Comparison of ENCODE assay signal across 25 cellular contexts in the genomic region with DNA sequence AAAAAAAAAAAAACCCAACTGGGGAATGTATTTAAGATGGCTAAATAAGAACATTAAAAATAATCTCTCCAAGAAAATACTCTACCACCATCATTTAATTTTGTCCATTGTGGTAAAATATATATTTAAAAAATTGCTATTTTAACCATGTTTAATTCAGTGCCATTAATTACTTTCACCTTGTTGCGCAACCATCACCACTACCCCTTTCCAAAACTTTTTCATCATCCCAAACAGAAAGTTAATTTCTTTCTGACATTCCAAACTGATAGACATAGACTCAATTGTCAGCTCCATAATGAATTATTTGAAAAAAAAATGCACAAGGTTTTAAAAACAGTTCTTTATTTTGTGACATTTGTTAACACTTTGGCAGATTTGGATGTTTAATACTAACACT.
DNase-seq lines count a peak whose midpoint lies in the region; ATAC-seq, FAIRE-seq and TF ChIP-seq lines count a peak whose summit lies in the region.
"Had no signal": no experiment of that assay in that cellular context is flagged by ENCODE, and none has a peak within 500 bp of the region (broad histone marks: within the 10 kb centered on the region; RNA-seq: fewer than 3 reads in every experiment).

No MANE protein-coding gene starts in this region.

- H3K4me1 ChIP-seq in A549, result no peaks in the 10 kb centered on the region
- H3K4me1 ChIP-seq in IMR-90 (ENCODE audit: control insufficient read depth, insufficient read depth, low read length), result no peaks in the 10 kb centered on the region
- no peaks in the 10 kb centered on the region for H3K4me1 ChIP-seq in K562 (replicated peaks in 1 of 2; ENCODE audit: control insufficient read depth in 2 of 2, insufficient read depth in 2 of 2, low read length in 2 of 2)
- no peaks in the 10 kb centered on the region; a peak in 1 of 7 replicates for H3K4me1 ChIP-seq in H1 (replicated peaks in 1 of 4; ENCODE audit: control insufficient read depth in 3 of 4, insufficient read depth in 4 of 4, low read length in 3 of 4)
- H3K4me1 ChIP-seq: Caco-2 had no signal

- no peak overlapping the region for H2AK9ac ChIP-seq in IMR-90 (replicated peaks; ENCODE audit: low read depth, low read length, poor library complexity)

- no peak overlapping the region for H3K4ac ChIP-seq in IMR-90 (ENCODE audit: low read depth, low read length)
- no peak overlapping the region for H3K4ac ChIP-seq in H1 (replicated peaks; ENCODE audit: insufficient read length, low read depth, low read length)

- H3K4me2 ChIP-seq in A549 (no peak overlapping the region), IMR-90 (ENCODE audit: low read depth, low read length) (no peak overlapping the region), K562 (ENCODE audit: insufficient read depth, low read length) (no peak overlapping the region), H1 (ENCODE audit: insufficient read depth in 1 of 2, low read depth in 2 of 2, low read length in 2 of 2) (no peak overlapping the region)
- H3K4me2 ChIP-seq: BLaER1 treated with 17β-estradiol and CSF1 and Interleukin-3, amounts not matched to agents 10 nM and 100 nM had no signal

- H4K20me1 ChIP-seq in IMR-90 (ENCODE audit: insufficient read depth, low read length) (no peaks in the 10 kb centered on the region), K562 (replicated peaks; ENCODE audit: control insufficient read depth, insufficient read depth, low read length) (no peaks in the 10 kb centered on the region), H1 (replicated peaks in 1 of 2; ENCODE audit: control insufficient read depth in 1 of 2, insufficient read depth in 2 of 2, low read length in 2 of 2) (no peaks in the 10 kb centered on the region)

- H3K9ac ChIP-seq in IMR-90 (ENCODE audit: low read depth, low read length) (no peak overlapping the region), K562 (ENCODE audit: insufficient read depth in 1 of 2, low read depth in 2 of 2, low read length in 2 of 2) (no peak overlapping the region), H1 (replicated peaks in 1 of 4; ENCODE audit: extremely low read depth in 1 of 4, low read depth in 3 of 4, low read length in 3 of 4) (no peak overlapping the region)
- H3K9ac ChIP-seq: BLaER1 treated with 17β-estradiol and CSF1 and Interleukin-3, amounts not matched to agents 10 nM and 100 nM had no signal

- TF ChIP-seq EP300 in A549 (IDR thresholded peaks at IDR 0.05), result no peak
- TF ChIP-seq EP300 in K562 (IDR thresholded peaks at IDR 0.05; ENCODE audit: low read length), result no peak
- no peak for TF ChIP-seq EP300 in H1 (IDR thresholded peaks at IDR 0.05; ENCODE audit: borderline replicate concordance in 1 of 2, low read depth in 2 of 2, low read length in 2 of 2)

- H3K9me1 ChIP-seq in IMR-90 (ENCODE audit: insufficient read depth, low read length) (no peaks in the 10 kb centered on the region), K562 (ENCODE audit: control insufficient read depth, insufficient read depth, low read length) (no peaks in the 10 kb centered on the region)

- ATAC-seq in A549 (no peak), IMR-90 (ENCODE audit: low read depth) (no peak), K562 (no peak), Right ventricle myocardium superior (ENCODE audit: poor library complexity) (no peak), GM18909 (IDR thresholded peaks at IDR 0.05; ENCODE audit: poor library complexity, unreplicated experiment) (no peak)
- ATAC-seq: CD8-positive, alpha-beta T cell; GM12878 had no signal

- no peak overlapping the region for H4K8ac ChIP-seq in IMR-90 (ENCODE audit: low read depth in 2 of 2, low read length in 2 of 2)
- no peak overlapping the region for H4K8ac ChIP-seq in H1 (ENCODE audit: extremely low read depth, insufficient read depth, low read length)

- no peak overlapping the region for H3K4me3 ChIP-seq in A549
- no peak overlapping the region for H3K4me3 ChIP-seq in IMR-90 (ENCODE audit: insufficient read depth, low read depth, low read length)
- no peak overlapping the region for H3K4me3 ChIP-seq in K562
- no peak overlapping the region for H3K4me3 ChIP-seq in H1 (ENCODE audit: extremely low read depth in 1 of 4, insufficient read depth in 2 of 4, low read depth in 3 of 4, low read length in 4 of 4)
- H3K4me3 ChIP-seq: BLaER1 treated with 17β-estradiol and CSF1 and Interleukin-3, amounts not matched to agents 10 nM and 100 nM; GM12878 had no signal

- H3K36me3 ChIP-seq in IMR-90 (ENCODE audit: control insufficient read depth, insufficient read depth, low read length), result no peaks in the 10 kb centered on the region
- H3K36me3 ChIP-seq in K562 (ENCODE audit: control insufficient read depth, insufficient read depth, low read length), result no peaks in the 10 kb centered on the region
- no peaks in the 10 kb centered on the region for H3K36me3 ChIP-seq in H1 (ENCODE audit: control insufficient read depth in 2 of 4, insufficient read depth in 4 of 4, low read length in 3 of 4)
- H3K36me3 ChIP-seq: BLaER1 treated with 17β-estradiol and CSF1 and Interleukin-3, amounts not matched to agents 10 nM and 100 nM had no signal

- H3K9me3 ChIP-seq in A549, result no peaks in the 10 kb centered on the region
- H3K9me3 ChIP-seq in IMR-90 (ENCODE audit: control insufficient read depth, insufficient read depth, low read length), result no peaks in the 10 kb centered on the region
- no peaks in the 10 kb centered on the region for H3K9me3 ChIP-seq in K562 (replicated peaks; ENCODE audit: control insufficient read depth, insufficient read depth, low read depth, low read length)
- H3K9me3 ChIP-seq in H1 (ENCODE audit: insufficient read depth in 2 of 2, low read depth in 1 of 2, low read length in 1 of 2), result no peaks in the 10 kb centered on the region
- H3K9me3 ChIP-seq: BLaER1 treated with 17β-estradiol and CSF1 and Interleukin-3, amounts not matched to agents 10 nM and 100 nM; Caco-2 had no signal

- H3K56ac ChIP-seq in IMR-90 (ENCODE audit: extremely low read depth, insufficient read depth, low read length) (no peak overlapping the region), H1 (replicated peaks; ENCODE audit: insufficient read length, low read depth, low read length) (no peak overlapping the region)

- BruUV-seq in IMR-90 (replicated peaks; lab: Mats Ljungman, UMichigan), result no TSS peak
- BruUV-seq in K562 (replicated peaks; lab: Mats Ljungman, UMichigan), result no TSS peak

- CTCF ChIA-PET in A549 (lab: Yijun Ruan, JAX) (no interaction called here), IMR-90 (lab: Yijun Ruan, JAX) (no interaction called here), K562 (lab: Yijun Ruan, JAX; ENCODE audit: low intra/inter-chr PET ratio) (no interaction called here), H1 (lab: Charles Lee; ENCODE audit: partially characterized antibody) (no interaction called here)

- peaks cover 3% of the 10 kb centered on the region for H3K27me3 ChIP-seq in IMR-90 (ENCODE audit: control insufficient read depth, insufficient read depth, low read length)
- no peaks in the 10 kb centered on the region for H3K27me3 ChIP-seq in K562 (ENCODE audit: control insufficient read depth in 2 of 2, insufficient read depth in 2 of 2, low read length in 2 of 2)
- H3K27me3 ChIP-seq in H1 (replicated peaks in 1 of 4; ENCODE audit: control insufficient read depth in 3 of 4, extremely low read depth in 1 of 4, insufficient read depth in 3 of 4, low read length in 3 of 4), result no peaks in the 10 kb centered on the region

- H3K23ac ChIP-seq in IMR-90 (ENCODE audit: low read depth, low read length) (no peak overlapping the region), H1 (ENCODE audit: insufficient read length) (no peak overlapping the region)

- H3K23me2 ChIP-seq in H1 (ENCODE audit: low read depth, low read length), result no peaks in the 10 kb centered on the region

- WGBS in A549 (ENCODE audit: missing lambda C conversion rate), result 73% methylated on average over 1 of the region's 1 CpG
- WGBS in IMR-90 (ENCODE audit: extremely low coverage in 2 of 2, insufficient read length in 1 of 2), 2 experiments, result 100% methylated on average over 1 of the region's 1 CpG; no CpG with 5 or more reads in 1 of the 2 experiments
- WGBS in K562 (ENCODE audit: insufficient coverage, low coverage, missing lambda C conversion rate), result 0% methylated on average over 1 of the region's 1 CpG
- 92 to 100% methylated on average over 1 of the region's 1 CpG for WGBS in H1 (ENCODE audit: extremely low coverage in 1 of 2, insufficient coverage in 1 of 2, insufficient read length in 1 of 2, insufficient replicate concordance in 2 of 2, low coverage in 1 of 2, low lambda C conversion rate in 2 of 2, missing lambda C conversion rate in 1 of 2), 2 experiments

- TF ChIP-seq POLR2A in A549 (IDR thresholded peaks at IDR 0.05; ENCODE audit: low read length) (no peak), IMR-90 (IDR thresholded peaks at IDR 0.05; ENCODE audit: low read depth, low read length) (no peak), K562 (conservative IDR thresholded peaks at IDR 0.05) (no peak), H1 (IDR thresholded peaks at IDR 0.05; ENCODE audit: control extremely low read depth in 1 of 2, low read depth in 2 of 2, low read length in 2 of 2) (no peak)

- H2AFZ ChIP-seq in IMR-90 (replicated peaks; ENCODE audit: low read length, poor library complexity) (no peak overlapping the region), K562 (ENCODE audit: low read depth, low read length) (no peak overlapping the region), H1 (ENCODE audit: low read length) (no peak overlapping the region)

- intact Hi-C loops in IMR-90 (cut with micrococcal nuclease) (no loop called here), K562 (cut with micrococcal nuclease) (no loop called here), Right ventricle myocardium superior (cut with DNase I) (no loop called here)

- TF ChIP-seq RAD21 in A549 (conservative IDR thresholded peaks at IDR 0.05 in 1 of 2, IDR thresholded peaks at IDR 0.05 in 1 of 2) (no peak), IMR-90 (IDR thresholded peaks at IDR 0.05; ENCODE audit: low read length) (no peak), K562 (CRISPR knock-in tag; conservative IDR thresholded peaks at IDR 0.05 in 1 of 2, IDR thresholded peaks at IDR 0.05 in 1 of 2) (no peak), H1 (IDR thresholded peaks at IDR 0.05 in 1 of 2, conservative IDR thresholded peaks at IDR 0.05 in 1 of 2; ENCODE audit: low read depth in 2 of 2, low read length in 2 of 2) (no peak)

- no peak for TF ChIP-seq CTCF in A549 (IDR thresholded peaks at IDR 0.05)
- no peak for TF ChIP-seq CTCF in IMR-90 (conservative IDR thresholded peaks at IDR 0.05; ENCODE audit: low read depth, low read length)
- TF ChIP-seq CTCF in K562 (IDR thresholded peaks at IDR 0.05 in 2 of 3, conservative IDR thresholded peaks at IDR 0.05 in 1 of 3; ENCODE audit: insufficient read depth in 2 of 3, low read depth in 1 of 3, low read length in 3 of 3), result no peak
- TF ChIP-seq CTCF in H1 (IDR thresholded peaks at IDR 0.05; ENCODE audit: control extremely low read depth in 1 of 3, insufficient read depth in 1 of 3, low read depth in 1 of 3, low read length in 3 of 3), result no peak

- no peak overlapping the region for H3K27ac ChIP-seq in A549
- no peak overlapping the region for H3K27ac ChIP-seq in IMR-90 (ENCODE audit: insufficient read depth, low read length)
- no peak overlapping the region for H3K27ac ChIP-seq in K562 (ENCODE audit: extremely low read depth, low read depth, low read length)
- no peak overlapping the region for H3K27ac ChIP-seq in H1 (ENCODE audit: low read depth, low read length)
- H3K27ac ChIP-seq: BLaER1 treated with 17β-estradiol and CSF1 and Interleukin-3, amounts not matched to agents 10 nM and 100 nM; C4-2B had no signal

- no peak overlapping the region for H3K18ac ChIP-seq in IMR-90 (ENCODE audit: low read depth, low read length)
- no peak overlapping the region for H3K18ac ChIP-seq in H1 (ENCODE audit: extremely low read depth, low read length)

- no peak for FAIRE-seq in A549 (lab: Jason Lieb, UNC)
- no peak for FAIRE-seq in K562 (lab: Jason Lieb, UNC)
- FAIRE-seq in H1 (lab: Jason Lieb, UNC), result no peak
- FAIRE-seq: A204.1, D721Med, GM12878, GM12892, GM18507, GM19239 had no signal

- H3K79me1 ChIP-seq in IMR-90 (ENCODE audit: low read depth in 1 of 2, low read length in 2 of 2), result no peaks in the 10 kb centered on the region
- no peaks in the 10 kb centered on the region for H3K79me1 ChIP-seq in H1 (ENCODE audit: low read depth, low read length)

- H2BK20ac ChIP-seq in IMR-90 (ENCODE audit: low read depth, low read length), result no peak overlapping the region
- no peak overlapping the region for H2BK20ac ChIP-seq in H1 (ENCODE audit: low read length)

- no peak overlapping the region for H2BK12ac ChIP-seq in H1 (ENCODE audit: low read depth, low read length)

- POLR2A ChIA-PET in A549 (lab: Yijun Ruan, JAX) (no interaction called here), IMR-90 (lab: Charles Lee; ENCODE audit: unreplicated experiment) (no interaction called here), K562 (lab: Yijun Ruan, JAX) (no interaction called here), H1 (lab: Charles Lee; ENCODE audit: partially characterized antibody) (no interaction called here)

- H3K14ac ChIP-seq in IMR-90 (replicated peaks; ENCODE audit: low read depth, low read length) (no peak overlapping the region), H1 (ENCODE audit: insufficient read length) (no peak overlapping the region)

- no peak overlapping the region for H2BK5ac ChIP-seq in IMR-90 (ENCODE audit: low read depth, low read length, poor library complexity, severe bottlenecking)
- no peak overlapping the region for H2BK5ac ChIP-seq in H1 (ENCODE audit: low read depth, low read length)

- H2BK15ac ChIP-seq in IMR-90 (ENCODE audit: low read depth, low read length), result no peak overlapping the region
- H2BK15ac ChIP-seq in H1 (ENCODE audit: low read length), result no peak overlapping the region

- dilution Hi-C loops in IMR-90 (cut with HindIII; ENCODE audit: low sequenced_read_pairs, unreplicated experiment), result no loop called here

- H3K79me2 ChIP-seq in K562 (ENCODE audit: control insufficient read depth, insufficient read depth, low read length), result no peaks in the 10 kb centered on the region
- no peaks in the 10 kb centered on the region for H3K79me2 ChIP-seq in H1 (ENCODE audit: control insufficient read depth in 1 of 2, insufficient read depth in 2 of 2, low read length in 2 of 2)

- no peak overlapping the region for H2BK120ac ChIP-seq in IMR-90 (ENCODE audit: low read depth, low read length)
- no peak overlapping the region for H2BK120ac ChIP-seq in H1 (replicated peaks; ENCODE audit: low read depth, low read length)

- H4K91ac ChIP-seq in IMR-90 (ENCODE audit: insufficient read depth, low read depth, low read length) (no peak overlapping the region), H1 (replicated peaks; ENCODE audit: insufficient read length, low read length) (no peak overlapping the region)

- DNase-seq in A549 (ENCODE audit: low read depth in 1 of 2, low spot score in 1 of 2), result no peak
- DNase-seq in IMR-90, result no peak
- DNase-seq in K562 (ENCODE audit: extremely low read depth in 1 of 4, low spot score in 3 of 4), result no peak
- no peak for DNase-seq in H1 (ENCODE audit: low read depth in 1 of 2, low spot score in 2 of 2)
- no peak for DNase-seq in Right ventricle myocardium superior
- DNase-seq in DMS53 (lab: John Stamatoyannopoulos, UW), result no peak
- DNase-seq: 8988T; AML-193; Caco-2; Calu3; CD4-positive, alpha-beta T cell; CD8-positive, alpha-beta T cell; DMS79; DND-41; EL; GDM1 had no signal

- no peak overlapping the region for H2AK5ac ChIP-seq in IMR-90 (ENCODE audit: low read depth, low read length)
- H2AK5ac ChIP-seq in H1 (ENCODE audit: low read depth, low read length), result no peak overlapping the region

- no peak overlapping the region for H4K5ac ChIP-seq in IMR-90 (ENCODE audit: low read depth, low read length)
- H4K5ac ChIP-seq in H1 (ENCODE audit: insufficient read length, low read depth, low read length), result no peak overlapping the region

- in situ Hi-C loops in IMR-90 (cut with MboI; ENCODE audit: low sequenced_read_pairs) (no loop called here), K562 (cut with MboI) (no loop called here)
